ENCODE assay signal across 23 cellular contexts in genomic region chr21:35606136-35606535, GRCh38.
"Had no signal": no experiment of that assay in that cellular context is flagged by ENCODE, and none has a peak within 500 bp of the region (broad histone marks: within the 10 kb centered on the region; RNA-seq: fewer than 3 reads in every experiment).

No MANE protein-coding gene starts in this region.

- H3K36me3 ChIP-seq: gastroesophageal sphincter, heart left ventricle, left lung, prostate gland, spleen, thoracic aorta, tibial nerve, upper lobe of left lung had no signal

- H3K27ac ChIP-seq: coronary artery, foreskin keratinocyte, gastroesophageal sphincter, heart left ventricle, hepatocyte, left lung, prostate gland, spleen, thoracic aorta, tibial nerve, upper lobe of left lung had no signal

- H3K4me1 ChIP-seq: gastroesophageal sphincter, heart left ventricle, left lung, prostate gland, spleen, tibial nerve, upper lobe of left lung had no signal

- H3K4me3 ChIP-seq: coronary artery, gastroesophageal sphincter, heart left ventricle, hepatocyte, left lung, prostate gland, skin epidermis, spleen, thoracic aorta, tibial nerve, upper lobe of left lung had no signal

- H3K9me3 ChIP-seq: left lung, prostate gland, thoracic aorta, upper lobe of left lung had no signal

- H3K27me3 ChIP-seq: foreskin keratinocyte, hepatocyte, spleen, tibial nerve, upper lobe of left lung had no signal

- DNase-seq: dermis blood vessel endothelial cell; effector memory CD4-positive, alpha-beta T cell; erythroblast; heart left ventricle; left cardiac atrium; left lung; mesendoderm; naive thymus-derived CD8-positive, alpha-beta T cell; nephron progenitor cell; nucleus accumbens; right cardiac atrium; spleen; stimulated activated CD4-positive, alpha-beta T cell treated with anti-CD3 and anti-CD28 coated beads, Interleukin-4, amount 100 ng/mL, for 4 hours; stimulated activated naive CD8-positive, alpha-beta T cell treated with anti-CD3 and anti-CD28 coated beads, Interleukin-15, Interleukin-2, amounts not matched to agents 100 U/mL and 50 U/mL, for 24 hours; upper lobe of left lung had no signal
